Comparison of ENCODE assay signal across 30 cellular contexts in the genomic region with DNA sequence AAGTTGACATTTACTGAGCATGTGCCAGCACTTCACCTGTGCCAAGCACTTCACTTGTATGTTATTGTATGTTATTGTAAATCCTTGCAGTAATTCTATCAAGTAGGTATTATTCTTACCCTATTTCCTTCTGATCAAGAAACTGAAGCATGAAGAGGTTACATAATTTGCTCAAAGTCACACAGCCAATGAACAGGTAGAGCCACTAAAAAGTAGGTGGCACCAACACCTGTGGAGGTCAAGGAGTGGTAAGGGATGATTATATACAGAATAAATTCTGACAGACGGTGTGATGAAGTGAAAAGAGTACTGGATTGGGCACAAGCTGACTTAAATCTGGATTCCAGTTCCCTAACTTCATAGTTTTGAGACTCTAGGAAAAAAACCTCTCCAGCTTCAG.
"Had no signal": no experiment of that assay in that cellular context is flagged by ENCODE, and none has a peak within 500 bp of the region (broad histone marks: within the 10 kb centered on the region; RNA-seq: fewer than 3 reads in every experiment).

No MANE protein-coding gene starts in this region.

- H3K27ac ChIP-seq: body of pancreas, breast epithelium, cardiac muscle cell, colonic mucosa, epithelial cell of prostate had no signal

- H3K9me3 ChIP-seq: adrenal gland, body of pancreas, breast epithelium, colonic mucosa had no signal

- H3K27ac Mint-ChIP-seq: activated CD4-positive, alpha-beta T cell treated with anti-CD3 and anti-CD28 coated beads, Interleukin-2, amount 10 ng/mL, durations not matched to agents 7 days and 5 days; activated CD8-positive, alpha-beta T cell treated with anti-CD3 and anti-CD28 coated beads for 36 hours; activated naive CD4-positive, alpha-beta T cell treated with anti-CD3 and anti-CD28 coated beads for 36 hours; activated naive CD4-positive, alpha-beta T cell treated with anti-CD3 and anti-CD28 coated beads, Interleukin-2, amount 50 U/mL, for 24 hours; activated naive CD8-positive, alpha-beta T cell treated with anti-CD3 and anti-CD28 coated beads for 36 hours; activated naive CD8-positive, alpha-beta T cell treated with anti-CD3 and anti-CD28 coated beads, Interleukin-2, amount 50 U/mL, for 24 hours; activated T-helper 17 cell treated with anti-CD3 and anti-CD28 coated beads, Interleukin-2, amount 50 U/mL, for 72 hours; WTC11 had no signal

- H3K4me1 Mint-ChIP-seq: activated CD4-positive, alpha-beta T cell treated with anti-CD3 and anti-CD28 coated beads, Interleukin-2, amount 10 ng/mL, durations not matched to agents 7 days and 5 days; activated naive CD4-positive, alpha-beta T cell treated with anti-CD3 and anti-CD28 coated beads, Interleukin-2, amount 50 U/mL, for 24 hours; activated naive CD8-positive, alpha-beta T cell treated with anti-CD3 and anti-CD28 coated beads for 36 hours; activated naive CD8-positive, alpha-beta T cell treated with anti-CD3 and anti-CD28 coated beads, Interleukin-2, amount 50 U/mL, for 24 hours; activated T-helper 17 cell treated with anti-CD3 and anti-CD28 coated beads, Interleukin-2, amount 50 U/mL, for 72 hours; WTC11 had no signal

- H3K36me3 ChIP-seq: adrenal gland, breast epithelium, cardiac muscle cell, colonic mucosa had no signal

- DNase-seq: activated CD4-positive, alpha-beta T cell treated with anti-CD3 and anti-CD28 coated beads for 1 hour; activated CD4-positive, alpha-beta T cell treated with anti-CD3 and anti-CD28 coated beads for 4 hours; activated CD4-positive, alpha-beta T cell treated with anti-CD3 and anti-CD28 coated beads, Interleukin-2, amount 10 ng/mL, durations not matched to agents 7 days and 5 days; activated CD4-positive, alpha-beta T cell treated with anti-CD3 and anti-CD28 coated beads, Interleukin-2, amount 50 U/mL, for 4 hours; activated CD8-positive, alpha-beta memory T cell treated with anti-CD3 and anti-CD28 coated beads for 24 hours; activated CD8-positive, alpha-beta T cell treated with anti-CD3 and anti-CD28 coated beads for 36 hours; activated effector memory CD4-positive, alpha-beta T cell treated with Interleukin-2 at 50 U/mL for 16 hours; activated naive CD4-positive, alpha-beta T cell treated with anti-CD3 and anti-CD28 coated beads for 36 hours; activated naive CD8-positive, alpha-beta T cell treated with anti-CD3 and anti-CD28 coated beads for 36 hours; activated naive CD8-positive, alpha-beta T cell treated with anti-CD3 and anti-CD28 coated beads, Interleukin-2, amount 50 U/mL, for 24 hours; activated T-cell treated with anti-CD3 and anti-CD28 coated beads, Interleukin-2, amount 50 U/mL, for 4 hours; adrenal gland; amygdala; aorta; body of pancreas; central memory CD4-positive, alpha-beta T cell; cerebellar nuclear complex; colonic mucosa; effector CD8-positive, alpha-beta T cell; foreskin fibroblast; T-helper 2 cell had no signal

- H3K4me1 ChIP-seq: breast epithelium, colonic mucosa had no signal

- H3K4me3 Mint-ChIP-seq: activated CD4-positive, alpha-beta T cell treated with anti-CD3 and anti-CD28 coated beads, Interleukin-2, amount 10 ng/mL, durations not matched to agents 7 days and 5 days; activated CD8-positive, alpha-beta T cell treated with anti-CD3 and anti-CD28 coated beads for 36 hours; activated naive CD4-positive, alpha-beta T cell treated with anti-CD3 and anti-CD28 coated beads for 36 hours; activated naive CD4-positive, alpha-beta T cell treated with anti-CD3 and anti-CD28 coated beads, Interleukin-2, amount 50 U/mL, for 24 hours; activated naive CD8-positive, alpha-beta T cell treated with anti-CD3 and anti-CD28 coated beads for 36 hours; activated naive CD8-positive, alpha-beta T cell treated with anti-CD3 and anti-CD28 coated beads, Interleukin-2, amount 50 U/mL, for 24 hours; activated T-cell treated with anti-CD3 and anti-CD28 coated beads, Interleukin-2, amount 50 U/mL, for 4 hours; activated T-helper 17 cell treated with anti-CD3 and anti-CD28 coated beads, Interleukin-2, amount 50 U/mL, for 72 hours; WTC11 had no signal

- H3K36me3 Mint-ChIP-seq: activated naive CD4-positive, alpha-beta T cell treated with anti-CD3 and anti-CD28 coated beads, Interleukin-2, amount 50 U/mL, for 24 hours; activated naive CD8-positive, alpha-beta T cell treated with anti-CD3 and anti-CD28 coated beads for 36 hours; WTC11 had no signal

- H3K27me3 Mint-ChIP-seq: activated CD4-positive, alpha-beta T cell treated with anti-CD3 and anti-CD28 coated beads, Interleukin-2, amount 10 ng/mL, durations not matched to agents 7 days and 5 days; activated CD8-positive, alpha-beta T cell treated with anti-CD3 and anti-CD28 coated beads for 36 hours; activated naive CD4-positive, alpha-beta T cell treated with anti-CD3 and anti-CD28 coated beads, Interleukin-2, amount 50 U/mL, for 24 hours; activated naive CD8-positive, alpha-beta T cell treated with anti-CD3 and anti-CD28 coated beads for 36 hours; activated naive CD8-positive, alpha-beta T cell treated with anti-CD3 and anti-CD28 coated beads, Interleukin-2, amount 50 U/mL, for 24 hours; activated T-helper 17 cell treated with anti-CD3 and anti-CD28 coated beads, Interleukin-2, amount 50 U/mL, for 72 hours had no signal

- H3K4me3 ChIP-seq: adrenal gland, body of pancreas, breast epithelium, cardiac muscle cell, colonic mucosa had no signal

- ATAC-seq: activated CD8-positive, alpha-beta T cell treated with anti-CD3 and anti-CD28 coated beads for 36 hours; activated naive CD8-positive, alpha-beta T cell treated with anti-CD3 and anti-CD28 coated beads, Interleukin-2, amount 50 U/mL, for 24 hours; activated T-cell treated with anti-CD3 and anti-CD28 coated beads, Interleukin-2, amount 50 U/mL, for 4 hours; activated T-helper 17 cell treated with anti-CD3 and anti-CD28 coated beads, Interleukin-2, amount 50 U/mL, for 72 hours; body of pancreas; WTC11 had no signal

- H3K27me3 ChIP-seq: adrenal gland, body of pancreas, breast epithelium, cardiac muscle cell, colonic mucosa had no signal

- FAIRE-seq: endometrium, endothelial cell of umbilical vein, frontal cortex had no signal

- H3K9me3 Mint-ChIP-seq: activated CD4-positive, alpha-beta T cell treated with anti-CD3 and anti-CD28 coated beads, Interleukin-2, amount 10 ng/mL, durations not matched to agents 7 days and 5 days; activated CD8-positive, alpha-beta T cell treated with anti-CD3 and anti-CD28 coated beads for 36 hours; activated naive CD4-positive, alpha-beta T cell treated with anti-CD3 and anti-CD28 coated beads for 36 hours; activated naive CD4-positive, alpha-beta T cell treated with anti-CD3 and anti-CD28 coated beads, Interleukin-2, amount 50 U/mL, for 24 hours; activated naive CD8-positive, alpha-beta T cell treated with anti-CD3 and anti-CD28 coated beads for 36 hours; activated naive CD8-positive, alpha-beta T cell treated with anti-CD3 and anti-CD28 coated beads, Interleukin-2, amount 50 U/mL, for 24 hours; activated T-cell treated with anti-CD3 and anti-CD28 coated beads, Interleukin-2, amount 50 U/mL, for 4 hours; activated T-helper 17 cell treated with anti-CD3 and anti-CD28 coated beads, Interleukin-2, amount 50 U/mL, for 72 hours; WTC11 had no signal
